1 cellular context compared by ENCODE assay signal in genomic region chr17:75034236-75034908, GRCh38.
TF ChIP-seq lines count a peak whose summit lies in the region.

No MANE protein-coding gene starts in this region.

TF ChIP-seq in K562, 482 proteins besides CTCF, POLR2A, EP300 and RAD21 (continued from another document):
- no peak for TF ChIP-seq TCFL5 (CRISPR knock-in tag; conservative IDR thresholded peaks at IDR 0.05)
- TF ChIP-seq NFATC3 (IDR thresholded peaks at IDR 0.05), result no peak
- no peak for TF ChIP-seq CREB3 (tag; conservative IDR thresholded peaks at IDR 0.05; ENCODE audit: low read depth)
- TF ChIP-seq RBM15 (IDR thresholded peaks at IDR 0.05; ENCODE audit: insufficient read depth, low read length), result no peak
- peak; percentile 42 for TF ChIP-seq SOX6 (IDR thresholded peaks at IDR 0.05)
- TF ChIP-seq ZNF24 (IDR thresholded peaks at IDR 0.05), result peak; percentile 76; the same call in 1 of the 2 replicates
- TF ChIP-seq ZNF445 (CRISPR knock-in tag; IDR thresholded peaks at IDR 0.05; ENCODE audit: low read depth), result no peak
- TF ChIP-seq HMG20B (CRISPR knock-in tag; IDR thresholded peaks at IDR 0.05), result no peak
- TF ChIP-seq GTF2E2 (tag; IDR thresholded peaks at IDR 0.05), result no peak
- TF ChIP-seq ETS2 (tag; IDR thresholded peaks at IDR 0.05; ENCODE audit: borderline replicate concordance, poor library complexity, severe bottlenecking), result no peak
- no peak for TF ChIP-seq GABPA (tag; conservative IDR thresholded peaks at IDR 0.05; ENCODE audit: low read depth)
- no peak for TF ChIP-seq HES1 (IDR thresholded peaks at IDR 0.05; ENCODE audit: low read depth)
- TF ChIP-seq MTF1 (CRISPR knock-in tag; IDR thresholded peaks at IDR 0.05; ENCODE audit: borderline replicate concordance), result no peak
- TF ChIP-seq KLF6 (CRISPR knock-in tag; IDR thresholded peaks at IDR 0.05; ENCODE audit: borderline replicate concordance), result no peak
- TF ChIP-seq RFX7 (CRISPR knock-in tag; IDR thresholded peaks at IDR 0.05), result no peak
- TF ChIP-seq E2F1 (CRISPR knock-in tag; IDR thresholded peaks at IDR 0.05), result peak; percentile 12
- TF ChIP-seq NUFIP1 (IDR thresholded peaks at IDR 0.05; ENCODE audit: partially characterized antibody), result peak; percentile 64
- TF ChIP-seq ZBTB34 (CRISPR knock-in tag; IDR thresholded peaks at IDR 0.05), result no peak
